8 cellular contexts compared by ENCODE assay signal in genomic region chr11:104946907-104947306, GRCh38. TPM values are rescaled to one million over a fixed set of nuclear protein-coding genes. Genes with fewer than 3 reads are reported as not detected.
A peak's percentile ranks its signal among the peaks of the same experiment; 100 is the strongest.
DNase-seq lines count a peak whose midpoint lies in the region; ATAC-seq and TF ChIP-seq lines count a peak whose summit lies in the region.

No MANE protein-coding gene starts in this region.

- no peaks in the 10 kb centered on the region for H3K27me3 ChIP-seq in Peyer's patch

- no peak overlapping the region for H3K4me3 Mint-ChIP-seq in activated CD4-positive, alpha-beta T cell treated with anti-CD3 and anti-CD28 coated beads, Interleukin-2, amount 10 ng/mL, durations not matched to agents 7 days and 5 days
- H3K4me3 Mint-ChIP-seq in effector memory CD8-positive, alpha-beta T cell: no peak overlapping the region
- no peak overlapping the region for H3K4me3 Mint-ChIP-seq in natural killer cell treated with Interleukin-12 subunit alpha and Interleukin-12 subunit beta and Interleukin-15 and Interleukin-18, amount 100 ng/mL, for 72 hours

- no peak overlapping the region for H3K4me3 ChIP-seq in Peyer's patch

- CTCF ChIA-PET in activated CD4-positive, alpha-beta T cell treated with anti-CD3 and anti-CD28 coated beads, Interleukin-2, amount 10 ng/mL, durations not matched to agents 7 days and 5 days (lab: Charles Lee): no interaction called here

- no peaks in the 10 kb centered on the region for H3K9me3 ChIP-seq in Peyer's patch

- POLR2A ChIA-PET in activated CD4-positive, alpha-beta T cell treated with anti-CD3 and anti-CD28 coated beads, Interleukin-2, amount 10 ng/mL, durations not matched to agents 7 days and 5 days (lab: Charles Lee): no interaction called here

- peak; percentile 33 to 71 (median 66) for TF ChIP-seq CTCF in Peyer's patch (IDR thresholded peaks at IDR 0.05)

- H3K27me3 Mint-ChIP-seq in activated CD4-positive, alpha-beta T cell treated with anti-CD3 and anti-CD28 coated beads, Interleukin-2, amount 10 ng/mL, durations not matched to agents 7 days and 5 days: no peaks in the 10 kb centered on the region
- H3K27me3 Mint-ChIP-seq in effector memory CD8-positive, alpha-beta T cell: no peaks in the 10 kb centered on the region
- no peaks in the 10 kb centered on the region for H3K27me3 Mint-ChIP-seq in natural killer cell treated with Interleukin-12 subunit alpha and Interleukin-12 subunit beta and Interleukin-15 and Interleukin-18, amount 100 ng/mL, for 72 hours

- peaks cover 93% of the 10 kb centered on the region for H3K36me3 Mint-ChIP-seq in activated CD4-positive, alpha-beta T cell treated with anti-CD3 and anti-CD28 coated beads, Interleukin-2, amount 10 ng/mL, durations not matched to agents 7 days and 5 days (ENCODE audit: low read depth)
- peaks cover 71% of the 10 kb centered on the region for H3K36me3 Mint-ChIP-seq in effector memory CD8-positive, alpha-beta T cell (ENCODE audit: insufficient read depth)
- H3K36me3 Mint-ChIP-seq in natural killer cell treated with Interleukin-12 subunit alpha and Interleukin-12 subunit beta and Interleukin-15 and Interleukin-18, amount 100 ng/mL, for 72 hours: peaks cover 84% of the 10 kb centered on the region

- peaks cover 4% of the 10 kb centered on the region for H3K4me1 Mint-ChIP-seq in activated CD4-positive, alpha-beta T cell treated with anti-CD3 and anti-CD28 coated beads, Interleukin-2, amount 10 ng/mL, durations not matched to agents 7 days and 5 days
- peaks cover 19 to 39% of the 10 kb centered on the region in 2 donors for H3K4me1 Mint-ChIP-seq in effector memory CD8-positive, alpha-beta T cell (ENCODE audit: low read depth in 2 of 2)
- H3K4me1 Mint-ChIP-seq in natural killer cell treated with Interleukin-12 subunit alpha and Interleukin-12 subunit beta and Interleukin-15 and Interleukin-18, amount 100 ng/mL, for 72 hours (ENCODE audit: low read depth in 2 of 2): peaks cover 21 to 27% of the 10 kb centered on the region in 2 donors

- H3K27ac ChIP-seq in Peyer's patch (no peak overlapping the region), caudate nucleus (ENCODE audit: low read depth, low read length) (no peak overlapping the region)

- TF ChIP-seq POLR2A in Peyer's patch (IDR thresholded peaks at IDR 0.05): no peak

- peaks cover 0 to 71% (median 0%) of the 10 kb centered on the region in 3 donors for H3K36me3 ChIP-seq in Peyer's patch

- H3K27ac Mint-ChIP-seq in activated CD4-positive, alpha-beta T cell treated with anti-CD3 and anti-CD28 coated beads, Interleukin-2, amount 10 ng/mL, durations not matched to agents 7 days and 5 days: no peak overlapping the region
- peak overlapping the region in 1 of 2 donors; percentile 54 for H3K27ac Mint-ChIP-seq in effector memory CD8-positive, alpha-beta T cell
- H3K27ac Mint-ChIP-seq in natural killer cell treated with Interleukin-12 subunit alpha and Interleukin-12 subunit beta and Interleukin-15 and Interleukin-18, amount 100 ng/mL, for 72 hours: peak overlapping the region; percentile 1 to 17

- peak; percentile 97 for ATAC-seq in GM19372 (IDR thresholded peaks at IDR 0.05; ENCODE audit: low read depth, unreplicated experiment)
- peak; percentile 98 for ATAC-seq in HG03342 (IDR thresholded peaks at IDR 0.05; ENCODE audit: unreplicated experiment)
- ATAC-seq in effector memory CD8-positive, alpha-beta T cell (replicated peaks): peak; percentile 92
- ATAC-seq in natural killer cell treated with Interleukin-12 subunit alpha and Interleukin-12 subunit beta and Interleukin-15 and Interleukin-18, amount 100 ng/mL, for 72 hours: no peak

- no peaks in the 10 kb centered on the region for H3K9me3 Mint-ChIP-seq in activated CD4-positive, alpha-beta T cell treated with anti-CD3 and anti-CD28 coated beads, Interleukin-2, amount 10 ng/mL, durations not matched to agents 7 days and 5 days
- H3K9me3 Mint-ChIP-seq in effector memory CD8-positive, alpha-beta T cell: no peaks in the 10 kb centered on the region
- H3K9me3 Mint-ChIP-seq in natural killer cell treated with Interleukin-12 subunit alpha and Interleukin-12 subunit beta and Interleukin-15 and Interleukin-18, amount 100 ng/mL, for 72 hours: no peaks in the 10 kb centered on the region

- peak; percentile 51 for DNase-seq in activated CD4-positive, alpha-beta T cell treated with anti-CD3 and anti-CD28 coated beads, Interleukin-2, amount 10 ng/mL, durations not matched to agents 7 days and 5 days
- DNase-seq in activated CD4-positive, alpha-beta T cell treated with anti-CD3 and anti-CD28 coated beads, Interleukin-2, amount 50 U/mL, for 48 hours: no peak
- DNase-seq in Peyer's patch (peak in 2 of 3 donors; percentile 24 to 57), caudate nucleus (lab: John Stamatoyannopoulos, UW) (no peak)
- DNase-seq in effector memory CD8-positive, alpha-beta T cell: peak; percentile 40 to 41 (median 40)
- DNase-seq in natural killer cell treated with Interleukin-12 subunit alpha and Interleukin-12 subunit beta and Interleukin-15 and Interleukin-18, amount 100 ng/mL, for 72 hours (ENCODE audit: low spot score): no peak

- H3K4me1 ChIP-seq in Peyer's patch: no peaks in the 10 kb centered on the region

RNA-seq across cellular contexts. Expression of gene CASP4, which starts 21.5 kb away (rescaled TPM):
- 100 to 1,000 TPM; 114 to 135 TPM for total RNA-seq in activated CD4-positive, alpha-beta T cell treated with anti-CD3 and anti-CD28 coated beads, Interleukin-2, amount 10 ng/mL, durations not matched to agents 7 days and 5 days
- 100 to 1,000 TPM; 108 to 136 (median 123) TPM for total RNA-seq in Peyer's patch
- total RNA-seq in natural killer cell treated with Interleukin-12 subunit alpha and Interleukin-12 subunit beta and Interleukin-15 and Interleukin-18, amount 100 ng/mL, for 72 hours: 100 to 1,000 TPM; 118 to 211 TPM

RNA-seq across cellular contexts. Expression of gene CASP12, which starts 48.6 kb away (rescaled TPM):
- total RNA-seq in activated CD4-positive, alpha-beta T cell treated with anti-CD3 and anti-CD28 coated beads, Interleukin-2, amount 10 ng/mL, durations not matched to agents 7 days and 5 days: not detected
- total RNA-seq in Peyer's patch: 1 to 10 TPM in 1 of 4 donors, not detected in 3; 1.3 TPM
- not detected for total RNA-seq in natural killer cell treated with Interleukin-12 subunit alpha and Interleukin-12 subunit beta and Interleukin-15 and Interleukin-18, amount 100 ng/mL, for 72 hours

Comparison
In these comparisons a context has a peak if more than half of its experiments do, and no peak if none do; other contexts are left out.
1. DNase-seq: peak in activated CD4-positive, alpha-beta T cell treated with anti-CD3 and anti-CD28 coated beads, Interleukin-2, amount 10 ng/mL, durations not matched to agents 7 days and 5 days (single experiment), Peyer's patch (2 of 3) and effector memory CD8-positive, alpha-beta T cell (3 of 3); none in activated CD4-positive, alpha-beta T cell treated with anti-CD3 and anti-CD28 coated beads, Interleukin-2, amount 50 U/mL, for 48 hours (0 of 2), natural killer cell treated with Interleukin-12 subunit alpha and Interleukin-12 subunit beta and Interleukin-15 and Interleukin-18, amount 100 ng/mL, for 72 hours (single experiment) and caudate nucleus (0 of 61).
2. ATAC-seq: peak in GM19372 (single experiment), HG03342 (single experiment) and effector memory CD8-positive, alpha-beta T cell (single experiment); none in natural killer cell treated with Interleukin-12 subunit alpha and Interleukin-12 subunit beta and Interleukin-15 and Interleukin-18, amount 100 ng/mL, for 72 hours (0 of 2).